21 cellular contexts compared by ENCODE assay signal in genomic region chr17:42488032-42488431, GRCh38. TPM values are rescaled to one million over a fixed set of nuclear protein-coding genes. Genes with fewer than 3 reads are reported as not detected.
DNase-seq lines count a peak whose midpoint lies in the region; ATAC-seq and TF ChIP-seq lines count a peak whose summit lies in the region.
"Had no signal": no experiment of that assay in that cellular context is flagged by ENCODE, and none has a peak within 500 bp of the region (broad histone marks: within the 10 kb centered on the region; RNA-seq: fewer than 3 reads in every experiment).

No MANE protein-coding gene starts in this region.

- H3K27me3 Mint-ChIP-seq in activated CD8-positive, alpha-beta T cell treated with anti-CD3 and anti-CD28 coated beads, Interleukin-2, amount 10 ng/mL, durations not matched to agents 7 days and 5 days (ENCODE audit: low read depth): peaks cover 10% of the 10 kb centered on the region
- no peaks in the 10 kb centered on the region for H3K27me3 Mint-ChIP-seq in activated CD8-positive, alpha-beta T cell treated with anti-CD3 and anti-CD28 coated beads for 36 hours
- peaks cover 6% of the 10 kb centered on the region for H3K27me3 Mint-ChIP-seq in activated naive CD8-positive, alpha-beta T cell treated with anti-CD3 and anti-CD28 coated beads, Interleukin-2, amount 10 ng/mL, durations not matched to agents 7 days and 5 days
- peaks cover 2% of the 10 kb centered on the region for H3K27me3 Mint-ChIP-seq in activated naive CD8-positive, alpha-beta T cell treated with anti-CD3 and anti-CD28 coated beads, Interleukin-2, amount 50 U/mL, for 24 hours
- no peaks in the 10 kb centered on the region for H3K27me3 Mint-ChIP-seq in T-cell
- no peaks in the 10 kb centered on the region for H3K27me3 Mint-ChIP-seq in progenitor cell of endocrine pancreas

- H3K4me3 Mint-ChIP-seq in activated CD8-positive, alpha-beta T cell treated with anti-CD3 and anti-CD28 coated beads, Interleukin-2, amount 10 ng/mL, durations not matched to agents 7 days and 5 days: no peak overlapping the region
- no peak overlapping the region for H3K4me3 Mint-ChIP-seq in activated CD8-positive, alpha-beta T cell treated with anti-CD3 and anti-CD28 coated beads for 36 hours
- H3K4me3 Mint-ChIP-seq in activated naive CD8-positive, alpha-beta T cell treated with anti-CD3 and anti-CD28 coated beads, Interleukin-2, amount 10 ng/mL, durations not matched to agents 7 days and 5 days: peak overlapping the region; percentile 15
- no peak overlapping the region for H3K4me3 Mint-ChIP-seq in activated naive CD8-positive, alpha-beta T cell treated with anti-CD3 and anti-CD28 coated beads, Interleukin-2, amount 50 U/mL, for 24 hours
- peak overlapping the region in 2 of 3 donors; percentile 3 to 48 for H3K4me3 Mint-ChIP-seq in T-cell
- H3K4me3 Mint-ChIP-seq in progenitor cell of endocrine pancreas (ENCODE audit: low read depth): no peak overlapping the region

- POLR2A ChIA-PET in activated CD8-positive, alpha-beta T cell treated with anti-CD3 and anti-CD28 coated beads, Interleukin-2, amount 10 ng/mL, durations not matched to agents 7 days and 5 days (lab: Charles Lee): no interaction called here
- POLR2A ChIA-PET in activated CD8-positive, alpha-beta T cell treated with anti-CD3 and anti-CD28 coated beads for 36 hours (lab: Charles Lee): no interaction called here
- POLR2A ChIA-PET in activated naive CD8-positive, alpha-beta T cell treated with anti-CD3 and anti-CD28 coated beads, Interleukin-2, amount 10 ng/mL, durations not matched to agents 7 days and 5 days (lab: Charles Lee): no interaction called here
- POLR2A ChIA-PET in T-cell (lab: Charles Lee): no interaction called here

- CTCF ChIA-PET in activated CD8-positive, alpha-beta T cell treated with anti-CD3 and anti-CD28 coated beads, Interleukin-2, amount 10 ng/mL, durations not matched to agents 7 days and 5 days (lab: Charles Lee): interaction anchor here (0.5 to 1.3 kb wide), 5 partner anchors 19 to 82 kb away, joined by 3 to 6 read pairs (median 4); no protein-coding TSS in a partner anchor
- CTCF ChIA-PET in activated CD8-positive, alpha-beta T cell treated with anti-CD3 and anti-CD28 coated beads for 36 hours (lab: Charles Lee): interaction anchor here (1.0 kb wide), 1 partner anchor 43 kb away, joined by 3 read pairs; no protein-coding TSS in a partner anchor
- CTCF ChIA-PET in T-cell (lab: Charles Lee): interaction anchor here in 1 of 2 donors (0.6 kb wide), 1 partner anchor 42 kb away, joined by 6 read pairs; no protein-coding TSS in a partner anchor

- intact Hi-C loops in activated CD8-positive, alpha-beta T cell treated with anti-CD3 and anti-CD28 coated beads for 36 hours (cut with micrococcal nuclease): no loop called here

- TF ChIP-seq CTCF in activated CD8-positive, alpha-beta T cell treated with anti-CD3 and anti-CD28 coated beads for 36 hours (IDR thresholded peaks at IDR 0.05): no peak
- no peak for TF ChIP-seq CTCF in progenitor cell of endocrine pancreas (IDR thresholded peaks at IDR 0.05; ENCODE audit: unreplicated experiment)

- H3K9me3 Mint-ChIP-seq in activated CD8-positive, alpha-beta T cell treated with anti-CD3 and anti-CD28 coated beads, Interleukin-2, amount 10 ng/mL, durations not matched to agents 7 days and 5 days (ENCODE audit: insufficient read depth): no peaks in the 10 kb centered on the region
- H3K9me3 Mint-ChIP-seq in activated CD8-positive, alpha-beta T cell treated with anti-CD3 and anti-CD28 coated beads for 36 hours: no peaks in the 10 kb centered on the region
- H3K9me3 Mint-ChIP-seq in activated naive CD8-positive, alpha-beta T cell treated with anti-CD3 and anti-CD28 coated beads, Interleukin-2, amount 10 ng/mL, durations not matched to agents 7 days and 5 days: no peaks in the 10 kb centered on the region
- H3K9me3 Mint-ChIP-seq in activated naive CD8-positive, alpha-beta T cell treated with anti-CD3 and anti-CD28 coated beads, Interleukin-2, amount 50 U/mL, for 24 hours: no peaks in the 10 kb centered on the region
- H3K9me3 Mint-ChIP-seq in T-cell (no peaks in the 10 kb centered on the region), progenitor cell of endocrine pancreas (ENCODE audit: low read depth) (no peaks in the 10 kb centered on the region)

- no peak for ATAC-seq in activated CD8-positive, alpha-beta T cell treated with anti-CD3 and anti-CD28 coated beads, Interleukin-2, amount 10 ng/mL, durations not matched to agents 7 days and 5 days
- no peak for ATAC-seq in activated CD8-positive, alpha-beta T cell treated with anti-CD3 and anti-CD28 coated beads for 36 hours
- no peak for ATAC-seq in activated naive CD8-positive, alpha-beta T cell treated with anti-CD3 and anti-CD28 coated beads, Interleukin-2, amount 10 ng/mL, durations not matched to agents 7 days and 5 days (ENCODE audit: low read depth)
- ATAC-seq in activated naive CD8-positive, alpha-beta T cell treated with anti-CD3 and anti-CD28 coated beads, Interleukin-2, amount 50 U/mL, for 24 hours: no peak
- ATAC-seq in T-cell (replicated peaks in 1 of 4): no peak
- ATAC-seq in HG03159 (IDR thresholded peaks at IDR 0.05; ENCODE audit: unreplicated experiment): no peak
- ATAC-seq: Right ventricle myocardium inferior, SK-N-SH treated with all-trans-retinoic acid at 6 μM for 48 hours had no signal

- H3K4me1 Mint-ChIP-seq in activated CD8-positive, alpha-beta T cell treated with anti-CD3 and anti-CD28 coated beads, Interleukin-2, amount 10 ng/mL, durations not matched to agents 7 days and 5 days (ENCODE audit: low read depth): peaks cover 36% of the 10 kb centered on the region
- H3K4me1 Mint-ChIP-seq in activated CD8-positive, alpha-beta T cell treated with anti-CD3 and anti-CD28 coated beads for 36 hours (ENCODE audit: low read depth): peaks cover 22% of the 10 kb centered on the region
- peaks cover 21% of the 10 kb centered on the region for H3K4me1 Mint-ChIP-seq in activated naive CD8-positive, alpha-beta T cell treated with anti-CD3 and anti-CD28 coated beads, Interleukin-2, amount 10 ng/mL, durations not matched to agents 7 days and 5 days
- peaks cover 27% of the 10 kb centered on the region for H3K4me1 Mint-ChIP-seq in activated naive CD8-positive, alpha-beta T cell treated with anti-CD3 and anti-CD28 coated beads, Interleukin-2, amount 50 U/mL, for 24 hours
- peaks cover 41 to 48% (median 44%) of the 10 kb centered on the region in 3 donors for H3K4me1 Mint-ChIP-seq in T-cell
- H3K4me1 Mint-ChIP-seq in progenitor cell of endocrine pancreas (ENCODE audit: low read depth): no peaks in the 10 kb centered on the region

- no peaks in the 10 kb centered on the region for H3K36me3 Mint-ChIP-seq in activated CD8-positive, alpha-beta T cell treated with anti-CD3 and anti-CD28 coated beads, Interleukin-2, amount 10 ng/mL, durations not matched to agents 7 days and 5 days (ENCODE audit: low read depth)
- H3K36me3 Mint-ChIP-seq in activated CD8-positive, alpha-beta T cell treated with anti-CD3 and anti-CD28 coated beads for 36 hours (ENCODE audit: low read depth): peaks cover 9% of the 10 kb centered on the region
- H3K36me3 Mint-ChIP-seq in activated naive CD8-positive, alpha-beta T cell treated with anti-CD3 and anti-CD28 coated beads, Interleukin-2, amount 10 ng/mL, durations not matched to agents 7 days and 5 days: peaks cover 9% of the 10 kb centered on the region
- peaks cover 27% of the 10 kb centered on the region for H3K36me3 Mint-ChIP-seq in activated naive CD8-positive, alpha-beta T cell treated with anti-CD3 and anti-CD28 coated beads, Interleukin-2, amount 50 U/mL, for 24 hours (ENCODE audit: low read depth)
- H3K36me3 Mint-ChIP-seq in T-cell (peaks cover 21% of the 10 kb centered on the region), progenitor cell of endocrine pancreas (ENCODE audit: insufficient read depth) (peaks cover 20% of the 10 kb centered on the region)

- peak overlapping the region; percentile 0 for H3K27ac Mint-ChIP-seq in activated CD8-positive, alpha-beta T cell treated with anti-CD3 and anti-CD28 coated beads, Interleukin-2, amount 10 ng/mL, durations not matched to agents 7 days and 5 days
- no peak overlapping the region for H3K27ac Mint-ChIP-seq in activated CD8-positive, alpha-beta T cell treated with anti-CD3 and anti-CD28 coated beads for 36 hours
- H3K27ac Mint-ChIP-seq in activated naive CD8-positive, alpha-beta T cell treated with anti-CD3 and anti-CD28 coated beads, Interleukin-2, amount 10 ng/mL, durations not matched to agents 7 days and 5 days: peak overlapping the region; percentile 1
- H3K27ac Mint-ChIP-seq in activated naive CD8-positive, alpha-beta T cell treated with anti-CD3 and anti-CD28 coated beads, Interleukin-2, amount 50 U/mL, for 24 hours: no peak overlapping the region
- H3K27ac Mint-ChIP-seq in T-cell (peak overlapping the region; percentile 1 to 19), progenitor cell of endocrine pancreas (peak overlapping the region; percentile 5)

- no peak for DNase-seq in activated CD8-positive, alpha-beta T cell treated with anti-CD3 and anti-CD28 coated beads, Interleukin-2, amount 10 ng/mL, durations not matched to agents 7 days and 5 days
- no peak for DNase-seq in activated CD8-positive, alpha-beta T cell treated with anti-CD3 and anti-CD28 coated beads for 36 hours
- DNase-seq in activated naive CD8-positive, alpha-beta T cell treated with anti-CD3 and anti-CD28 coated beads, Interleukin-2, amount 10 ng/mL, durations not matched to agents 7 days and 5 days: no peak
- DNase-seq in activated naive CD8-positive, alpha-beta T cell treated with anti-CD3 and anti-CD28 coated beads, Interleukin-2, amount 50 U/mL, for 24 hours: no peak
- DNase-seq in T-cell: no peak
- no peak for DNase-seq in progenitor cell of endocrine pancreas (ENCODE audit: low spot score, unreplicated experiment)
- DNase-seq in stimulated activated CD4-positive, alpha-beta T cell treated with anti-CD3 and anti-CD28 coated beads, Interleukin-4, amount 100 ng/mL, for 1 hour: no peak
- DNase-seq: DMS153, GM23248, H7, KBM-7, MG63, NCI-H1694, NCI-H2029 treated with DMSO at 0.1 percent for 48 hours, NCI-H2227 treated with DMSO at 0.1 percent for 48 hours, NCI-H526 treated with DMSO at 0.1 percent for 48 hours, PC-9, SJCRH30 had no signal

RNA-seq across cellular contexts. Expression of gene ATP6V0A1, which starts 29.4 kb away (rescaled TPM):
- total RNA-seq in activated CD8-positive, alpha-beta T cell treated with anti-CD3 and anti-CD28 coated beads, Interleukin-2, amount 10 ng/mL, durations not matched to agents 7 days and 5 days: 1 to 10 TPM; 2.1 to 2.2 TPM
- 1 to 10 TPM; 5.8 to 7.1 TPM for total RNA-seq in activated CD8-positive, alpha-beta T cell treated with anti-CD3 and anti-CD28 coated beads for 36 hours
- total RNA-seq in activated naive CD8-positive, alpha-beta T cell treated with anti-CD3 and anti-CD28 coated beads, Interleukin-2, amount 10 ng/mL, durations not matched to agents 7 days and 5 days: 1 to 10 TPM; 8.1 TPM
- total RNA-seq in T-cell (10 to 100 TPM; 11.1 to 18.0 (median 14.9) TPM), progenitor cell of endocrine pancreas (86.3 and 90.5 TPM in 2 replicates)

RNA-seq across cellular contexts. Expression of gene NAGLU, which starts 48.0 kb away (rescaled TPM):
- total RNA-seq in activated CD8-positive, alpha-beta T cell treated with anti-CD3 and anti-CD28 coated beads, Interleukin-2, amount 10 ng/mL, durations not matched to agents 7 days and 5 days: 10 to 100 TPM; 19.3 to 20.5 TPM
- total RNA-seq in activated CD8-positive, alpha-beta T cell treated with anti-CD3 and anti-CD28 coated beads for 36 hours: 10 to 100 TPM; 10.8 to 11.4 TPM
- 10 to 100 TPM; 22.9 to 23.9 TPM for total RNA-seq in activated naive CD8-positive, alpha-beta T cell treated with anti-CD3 and anti-CD28 coated beads, Interleukin-2, amount 10 ng/mL, durations not matched to agents 7 days and 5 days
- total RNA-seq in T-cell (10 to 100 TPM; 13.2 to 35.1 (median 28.8) TPM), progenitor cell of endocrine pancreas (19.0 and 22.9 TPM in 2 replicates)

Comparison
In these comparisons a context has a peak if more than half of its experiments do, and no peak if none do; other contexts are left out.
1. H3K27ac Mint-ChIP-seq: peak in activated CD8-positive, alpha-beta T cell treated with anti-CD3 and anti-CD28 coated beads, Interleukin-2, amount 10 ng/mL, durations not matched to agents 7 days and 5 days (single experiment), activated naive CD8-positive, alpha-beta T cell treated with anti-CD3 and anti-CD28 coated beads, Interleukin-2, amount 10 ng/mL, durations not matched to agents 7 days and 5 days (single experiment), T-cell (2 of 2) and progenitor cell of endocrine pancreas (single experiment); none in activated CD8-positive, alpha-beta T cell treated with anti-CD3 and anti-CD28 coated beads for 36 hours (single experiment) and activated naive CD8-positive, alpha-beta T cell treated with anti-CD3 and anti-CD28 coated beads, Interleukin-2, amount 50 U/mL, for 24 hours (single experiment).
2. H3K4me3 Mint-ChIP-seq: peak in activated naive CD8-positive, alpha-beta T cell treated with anti-CD3 and anti-CD28 coated beads, Interleukin-2, amount 10 ng/mL, durations not matched to agents 7 days and 5 days (single experiment) and T-cell (2 of 3); none in activated CD8-positive, alpha-beta T cell treated with anti-CD3 and anti-CD28 coated beads, Interleukin-2, amount 10 ng/mL, durations not matched to agents 7 days and 5 days (single experiment), activated CD8-positive, alpha-beta T cell treated with anti-CD3 and anti-CD28 coated beads for 36 hours (single experiment), activated naive CD8-positive, alpha-beta T cell treated with anti-CD3 and anti-CD28 coated beads, Interleukin-2, amount 50 U/mL, for 24 hours (single experiment) and progenitor cell of endocrine pancreas (single experiment).